20 cellular contexts compared by ENCODE assay signal in genomic region chr5:132358760-132359159, GRCh38.
"Had no signal": no experiment of that assay in that cellular context is flagged by ENCODE, and none has a peak within 500 bp of the region (broad histone marks: within the 10 kb centered on the region; RNA-seq: fewer than 3 reads in every experiment).

No MANE protein-coding gene starts in this region.

- H3K27ac ChIP-seq: dorsolateral prefrontal cortex, left lung, parathyroid adenoma, prostate gland, right lobe of liver, spleen, testis had no signal

- FAIRE-seq: frontal cortex had no signal

- H3K4me3 ChIP-seq: dorsolateral prefrontal cortex, left lung, lung, prostate gland, right lobe of liver, spleen, testis, tibial nerve had no signal

- ATAC-seq: left lung; naive thymus-derived CD4-positive, alpha-beta T cell; right lobe of liver had no signal

- H3K36me3 ChIP-seq: left lung, prostate gland had no signal

- H2AFZ ChIP-seq: parathyroid adenoma had no signal

- H3K27me3 ChIP-seq: dorsolateral prefrontal cortex, left lung, right lobe of liver, spleen, testis, tibial nerve had no signal

- DNase-seq: central memory CD4-positive, alpha-beta T cell; cortex of kidney; dorsolateral prefrontal cortex; effector CD8-positive, alpha-beta T cell; left lung; mesenchymal stem cell; midbrain; naive thymus-derived CD4-positive, alpha-beta T cell; nephron progenitor cell; right lobe of liver; spleen; stimulated activated CD4-positive, alpha-beta T cell treated with anti-CD3 and anti-CD28 coated beads, Interleukin-15, amount 100 ng/mL, for 24 hours; stimulated activated CD4-positive, alpha-beta T cell treated with anti-CD3 and anti-CD28 coated beads, Interleukin-1b, Interleukin-23, amount 100 ng/mL, for 48 hours; stimulated activated CD4-positive, alpha-beta T cell treated with anti-CD3 and anti-CD28 coated beads, Interleukin-4, amount 100 ng/mL, for 24 hours; testis had no signal

- H3K4me1 ChIP-seq: prostate gland, testis had no signal

- H3K9me3 ChIP-seq: left lung, prostate gland, right lobe of liver, spleen, testis, tibial nerve had no signal
